Comparison of ENCODE assay signal across 8 cellular contexts in genomic region chr19:34429553-34429952, GRCh38. TPM values are rescaled to one million over a fixed set of nuclear protein-coding genes. Genes with fewer than 3 reads are reported as not detected.
DNase-seq lines count a peak whose midpoint lies in the region; ATAC-seq and TF ChIP-seq lines count a peak whose summit lies in the region.

No MANE protein-coding gene starts in this region.

- no peaks in the 10 kb centered on the region for H3K9me3 Mint-ChIP-seq in activated CD4-positive, alpha-beta T cell treated with anti-CD3 and anti-CD28 coated beads, Interleukin-2, amount 10 ng/mL, durations not matched to agents 7 days and 5 days
- H3K9me3 Mint-ChIP-seq in activated naive CD8-positive, alpha-beta T cell treated with anti-CD3 and anti-CD28 coated beads, Interleukin-2, amount 10 ng/mL, durations not matched to agents 7 days and 5 days: no peaks in the 10 kb centered on the region

- CTCF ChIA-PET in activated CD4-positive, alpha-beta T cell treated with anti-CD3 and anti-CD28 coated beads, Interleukin-2, amount 10 ng/mL, durations not matched to agents 7 days and 5 days (lab: Charles Lee): interaction anchor here (0.7 to 1.2 kb wide), 2 partner anchors 22 to 44 kb away, joined by 3 read pairs; no protein-coding TSS in a partner anchor

- H3K9me3 ChIP-seq in thyroid gland: no peaks in the 10 kb centered on the region

- no peaks in the 10 kb centered on the region for H3K27me3 Mint-ChIP-seq in activated CD4-positive, alpha-beta T cell treated with anti-CD3 and anti-CD28 coated beads, Interleukin-2, amount 10 ng/mL, durations not matched to agents 7 days and 5 days
- no peaks in the 10 kb centered on the region for H3K27me3 Mint-ChIP-seq in activated naive CD8-positive, alpha-beta T cell treated with anti-CD3 and anti-CD28 coated beads, Interleukin-2, amount 10 ng/mL, durations not matched to agents 7 days and 5 days

- peaks cover 37% of the 10 kb centered on the region for H3K4me1 Mint-ChIP-seq in activated CD4-positive, alpha-beta T cell treated with anti-CD3 and anti-CD28 coated beads, Interleukin-2, amount 10 ng/mL, durations not matched to agents 7 days and 5 days
- peaks cover 25% of the 10 kb centered on the region for H3K4me1 Mint-ChIP-seq in activated naive CD8-positive, alpha-beta T cell treated with anti-CD3 and anti-CD28 coated beads, Interleukin-2, amount 10 ng/mL, durations not matched to agents 7 days and 5 days

- TF ChIP-seq CTCF in kidney epithelial cell (IDR thresholded peaks at IDR 0.05; ENCODE audit: insufficient read depth, low read length, poor library complexity, severe bottlenecking): no peak
- no peak for TF ChIP-seq CTCF in thyroid gland (IDR thresholded peaks at IDR 0.05)

- H3K36me3 Mint-ChIP-seq in activated CD4-positive, alpha-beta T cell treated with anti-CD3 and anti-CD28 coated beads, Interleukin-2, amount 10 ng/mL, durations not matched to agents 7 days and 5 days (ENCODE audit: low read depth): peaks cover 29% of the 10 kb centered on the region
- H3K36me3 Mint-ChIP-seq in activated naive CD8-positive, alpha-beta T cell treated with anti-CD3 and anti-CD28 coated beads, Interleukin-2, amount 10 ng/mL, durations not matched to agents 7 days and 5 days: peaks cover 12% of the 10 kb centered on the region

- intact Hi-C loops in thyroid gland (cut with DNase I): no loop called here

- POLR2A ChIA-PET in activated CD4-positive, alpha-beta T cell treated with anti-CD3 and anti-CD28 coated beads, Interleukin-2, amount 10 ng/mL, durations not matched to agents 7 days and 5 days (lab: Charles Lee): no interaction called here
- POLR2A ChIA-PET in activated naive CD8-positive, alpha-beta T cell treated with anti-CD3 and anti-CD28 coated beads, Interleukin-2, amount 10 ng/mL, durations not matched to agents 7 days and 5 days (lab: Charles Lee): no interaction called here

- 75 to 78% methylated on average over 9 of the region's 9 CpGs for WGBS in thyroid gland, 2 donors

- peaks cover 9 to 14% of the 10 kb centered on the region in 2 donors for H3K4me1 ChIP-seq in thyroid gland

- ATAC-seq in activated naive CD8-positive, alpha-beta T cell treated with anti-CD3 and anti-CD28 coated beads, Interleukin-2, amount 10 ng/mL, durations not matched to agents 7 days and 5 days (ENCODE audit: low read depth): no peak

- H3K4me3 Mint-ChIP-seq in activated CD4-positive, alpha-beta T cell treated with anti-CD3 and anti-CD28 coated beads, Interleukin-2, amount 10 ng/mL, durations not matched to agents 7 days and 5 days: peak overlapping the region; percentile 99
- peak overlapping the region; percentile 98 for H3K4me3 Mint-ChIP-seq in activated naive CD8-positive, alpha-beta T cell treated with anti-CD3 and anti-CD28 coated beads, Interleukin-2, amount 10 ng/mL, durations not matched to agents 7 days and 5 days

- H3K27ac ChIP-seq in thyroid gland: peak overlapping the region in 2 of 3 donors; percentile 90 to 93

- no peak for DNase-seq in activated CD4-positive, alpha-beta T cell treated with anti-CD3 and anti-CD28 coated beads, Interleukin-2, amount 10 ng/mL, durations not matched to agents 7 days and 5 days
- no peak for DNase-seq in activated CD4-positive, alpha-beta T cell treated with anti-CD3 and anti-CD28 coated beads, Interleukin-2, amount 50 U/mL, for 4 hours
- no peak for DNase-seq in activated naive CD8-positive, alpha-beta T cell treated with anti-CD3 and anti-CD28 coated beads, Interleukin-2, amount 10 ng/mL, durations not matched to agents 7 days and 5 days
- DNase-seq in kidney epithelial cell (ENCODE audit: low read depth): no peak
- DNase-seq in thyroid gland: no peak
- no peak for DNase-seq in NCI-H69 (lab: John Stamatoyannopoulos, UW)
- DNase-seq in HT-29 (ENCODE audit: low spot score): no peak
- DNase-seq in NCI-H1930 (lab: John Stamatoyannopoulos, UW): no peak

- H3K27me3 ChIP-seq in kidney epithelial cell (ENCODE audit: control insufficient read depth, insufficient read depth, low read length): no peaks in the 10 kb centered on the region
- H3K27me3 ChIP-seq in thyroid gland: no peaks in the 10 kb centered on the region

- H3K36me3 ChIP-seq in kidney epithelial cell (ENCODE audit: control insufficient read depth, insufficient read depth, low read length) (peaks cover 3% of the 10 kb centered on the region), thyroid gland (peaks cover 0 to 3% of the 10 kb centered on the region in 2 donors)

- H3K4me3 ChIP-seq in kidney epithelial cell (ENCODE audit: low read depth, low read length) (peak overlapping the region; percentile 96), thyroid gland (replicated peaks in 1 of 3) (peak overlapping the region in 2 of 3 donors; percentile 89 to 99)

- H3K27ac Mint-ChIP-seq in activated CD4-positive, alpha-beta T cell treated with anti-CD3 and anti-CD28 coated beads, Interleukin-2, amount 10 ng/mL, durations not matched to agents 7 days and 5 days: peak overlapping the region; percentile 64
- H3K27ac Mint-ChIP-seq in activated naive CD8-positive, alpha-beta T cell treated with anti-CD3 and anti-CD28 coated beads, Interleukin-2, amount 10 ng/mL, durations not matched to agents 7 days and 5 days: peak overlapping the region; percentile 54

- TF ChIP-seq POLR2A in thyroid gland (IDR thresholded peaks at IDR 0.05): no peak

RNA-seq across cellular contexts. Expression of gene UBA2, which starts 1.4 kb away (rescaled TPM):
- 100 to 1,000 TPM; 116 to 140 TPM for total RNA-seq in activated CD4-positive, alpha-beta T cell treated with anti-CD3 and anti-CD28 coated beads, Interleukin-2, amount 10 ng/mL, durations not matched to agents 7 days and 5 days
- total RNA-seq in activated naive CD8-positive, alpha-beta T cell treated with anti-CD3 and anti-CD28 coated beads, Interleukin-2, amount 10 ng/mL, durations not matched to agents 7 days and 5 days: 100 to 1,000 TPM; 106 to 113 TPM
- total RNA-seq in kidney epithelial cell (88.9 and 89.1 TPM in 2 replicates), thyroid gland (100 to 1,000 TPM in 2 of 4 donors, 10 to 100 TPM in 2; 70.3 to 108 (median 97.7) TPM)
- 160 and 174 TPM in 2 replicates for total RNA-seq in HT-29 (2014; rRNA removed; shearing (Covaris generic))

RNA-seq across cellular contexts. Expression of gene PDCD2L, which starts 25.4 kb away (rescaled TPM):
- 10 to 100 TPM in 1 of 2 experiments, 1 to 10 TPM in 1; 9.4 to 13.4 TPM for total RNA-seq in activated CD4-positive, alpha-beta T cell treated with anti-CD3 and anti-CD28 coated beads, Interleukin-2, amount 10 ng/mL, durations not matched to agents 7 days and 5 days
- total RNA-seq in activated naive CD8-positive, alpha-beta T cell treated with anti-CD3 and anti-CD28 coated beads, Interleukin-2, amount 10 ng/mL, durations not matched to agents 7 days and 5 days: 10 to 100 TPM in 1 of 2 experiments, 1 to 10 TPM in 1; 9.4 to 13.3 TPM
- total RNA-seq in kidney epithelial cell (29.0 and 31.8 TPM in 2 replicates), thyroid gland (10 to 100 TPM in 3 of 4 donors, 1 to 10 TPM in 1; 7.9 to 15.9 (median 11.8) TPM)
- 83.2 and 89.6 TPM in 2 replicates for total RNA-seq in HT-29 (2014; rRNA removed; shearing (Covaris generic))

RNA-seq across cellular contexts. Expression of gene WTIP, which starts 52.0 kb away (rescaled TPM):
- total RNA-seq in activated CD4-positive, alpha-beta T cell treated with anti-CD3 and anti-CD28 coated beads, Interleukin-2, amount 10 ng/mL, durations not matched to agents 7 days and 5 days: 1 to 10 TPM in 1 of 2 experiments, under 1 TPM in 1; 0.69 to 1.0 TPM
- total RNA-seq in activated naive CD8-positive, alpha-beta T cell treated with anti-CD3 and anti-CD28 coated beads, Interleukin-2, amount 10 ng/mL, durations not matched to agents 7 days and 5 days: under 1 TPM; 0.23 to 0.55 TPM
- total RNA-seq in kidney epithelial cell: 33.4 and 50.5 TPM in 2 replicates
- 10 to 100 TPM; 14.1 to 22.1 (median 16.7) TPM for total RNA-seq in thyroid gland
- total RNA-seq in HT-29 (2014; rRNA removed; shearing (Covaris generic)): 2.1 and 3.9 TPM in 2 replicates
